Comparison of ENCODE assay signal across 27 cellular contexts in genomic region chr6:102984360-102984759, GRCh38.
"Had no signal": no experiment of that assay in that cellular context is flagged by ENCODE, and none has a peak within 500 bp of the region (broad histone marks: within the 10 kb centered on the region; RNA-seq: fewer than 3 reads in every experiment).

No MANE protein-coding gene starts in this region.

- ATAC-seq: natural killer cell; psoas muscle; right cardiac atrium; sciatic nerve; stimulated activated memory B cell treated with anti-CD40 and anti-IgM and Interleukin-4, amounts not matched to agents 10 μg/mL and 1 μg/mL and 100 μg/mL, for 72 hours; stimulated activated naive CD8-positive, alpha-beta T cell treated with anti-CD3 and anti-CD28 coated beads, Interleukin-15, amount 100 ng/mL, for 72 hours; stimulated activated naive CD8-positive, alpha-beta T cell treated with anti-CD3 and anti-CD28 coated beads, Interleukin-15, Interleukin-2, amounts not matched to agents 100 U/mL and 50 U/mL, for 24 hours; upper lobe of right lung had no signal

- H3K27ac ChIP-seq: neural progenitor cell, ovary, parathyroid adenoma, psoas muscle, skin epidermis, spleen, suprapubic skin, testis, tibial artery, transverse colon, upper lobe of right lung, uterus had no signal

- H3K4me2 ChIP-seq: neural progenitor cell, smooth muscle cell had no signal

- H3K4me1 ChIP-seq: neural progenitor cell, parathyroid adenoma, psoas muscle, spleen, suprapubic skin, testis, tibial artery, transverse colon, upper lobe of right lung, uterus had no signal

- H3K36me3 ChIP-seq: neural progenitor cell, ovary, spleen, suprapubic skin, tibial artery, transverse colon, upper lobe of right lung, uterus had no signal

- H2AFZ ChIP-seq: neural progenitor cell, parathyroid adenoma had no signal

- H3K9ac ChIP-seq: neural progenitor cell, parathyroid adenoma had no signal

- H3K4me3 ChIP-seq: neural progenitor cell, ovary, psoas muscle, skin epidermis, smooth muscle cell, spleen, suprapubic skin, testis, tibial artery, transverse colon, upper lobe of right lung, uterus had no signal

- H3K27me3 ChIP-seq: neural progenitor cell, ovary, spleen, suprapubic skin, testis, tibial artery, transverse colon, upper lobe of right lung, uterus had no signal

- H3K79me2 ChIP-seq: parathyroid adenoma had no signal

- DNase-seq: natural killer cell; occipital lobe; ovary; psoas muscle; right cardiac atrium; spleen; stimulated activated CD4-positive, alpha-beta T cell treated with anti-CD3 and anti-CD28 coated beads, Interleukin-12 subunit alpha, Interleukin-12 subunit beta, amount 100 ng/mL, for 4 hours; stimulated activated CD4-positive, alpha-beta T cell treated with anti-CD3 and anti-CD28 coated beads, Interleukin-1b, Interleukin-23, amount 100 ng/mL, for 48 hours; stimulated activated CD4-positive, alpha-beta T cell treated with anti-CD3 and anti-CD28 coated beads, Interleukin-4, amount 100 ng/mL, for 1 hour; stimulated activated CD4-positive, alpha-beta T cell treated with anti-CD3 and anti-CD28 coated beads, Interleukin-4, amount 100 ng/mL, for 4 hours; stimulated activated CD8-positive, alpha-beta memory T cell treated with anti-CD3 and anti-CD28 coated beads, Interleukin-4, amount 100 ng/mL, for 48 hours; stimulated activated naive CD4-positive, alpha-beta T cell; stimulated activated naive CD8-positive, alpha-beta T cell treated with anti-CD3 and anti-CD28 coated beads, Interleukin-15, amount 100 ng/mL, for 72 hours; stimulated activated naive CD8-positive, alpha-beta T cell treated with anti-CD3 and anti-CD28 coated beads, Interleukin-15, Interleukin-2, amounts not matched to agents 100 U/mL and 50 U/mL, for 24 hours; substantia nigra; testis; tibial artery; transverse colon; upper lobe of right lung; uterus had no signal

- H3K9me3 ChIP-seq: ovary, psoas muscle, spleen, suprapubic skin, testis, tibial artery, transverse colon, upper lobe of right lung, uterus had no signal
